35 cellular contexts compared by ENCODE assay signal in the genomic region with DNA sequence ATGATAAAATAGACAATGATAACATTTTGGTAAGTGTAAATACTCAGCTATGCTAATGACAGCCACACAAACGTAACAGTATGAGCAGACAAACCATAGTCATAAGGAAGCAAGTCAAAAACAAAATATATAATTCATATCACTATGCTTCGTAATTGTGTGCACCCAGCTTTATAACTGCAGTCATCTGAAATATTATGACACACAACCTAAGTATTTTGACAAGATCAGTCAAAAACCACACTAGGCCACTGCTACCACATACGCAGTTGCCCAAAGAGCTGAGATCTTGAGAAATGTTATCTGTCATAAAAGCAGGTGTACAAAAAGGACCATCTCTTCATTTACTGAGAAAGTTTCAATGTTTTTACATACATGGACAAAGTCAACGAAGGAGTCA.
"Had no signal": no experiment of that assay in that cellular context is flagged by ENCODE, and none has a peak within 500 bp of the region (broad histone marks: within the 10 kb centered on the region; RNA-seq: fewer than 3 reads in every experiment).

No MANE protein-coding gene starts in this region.

- H3K27ac ChIP-seq: ascending aorta, Peyer's patch, RWPE1, SJSA1, VCaP had no signal

- ATAC-seq: activated T-cell treated with anti-CD3 and anti-CD28 coated beads, Interleukin-2, amount 50 U/mL, for 4 hours; PC-3; Right ventricle myocardium inferior; T-cell; T-helper 17 cell had no signal

- DNase-seq: activated B cell treated with CpG ODN at 0.5 μM for 24 hours; activated CD4-positive, alpha-beta memory T cell treated with anti-CD3 and anti-CD28 coated beads for 36 hours; activated CD4-positive, alpha-beta T cell treated with anti-CD3 and anti-CD28 coated beads for 4 hours; activated CD4-positive, alpha-beta T cell treated with anti-CD3 and anti-CD28 coated beads, Interleukin-2, amount 50 U/mL, for 1 hour; activated CD4-positive, CD25-positive, alpha-beta regulatory T cell treated with anti-CD3 and anti-CD28 coated beads, Interleukin-2, amount 50 U/mL, for 72 hours; activated CD8-positive, alpha-beta memory T cell treated with anti-CD3 and anti-CD28 coated beads, Interleukin-2, amount 50 U/mL, for 4 hours; activated effector memory CD4-positive, alpha-beta T cell treated with Interleukin-2 at 50 U/mL for 16 hours; activated naive CD4-positive, alpha-beta T cell treated with anti-CD3 and anti-CD28 coated beads, Interleukin-2, amount 50 U/mL, for 16 hours; activated naive CD8-positive, alpha-beta T cell treated with anti-CD3 and anti-CD28 coated beads for 36 hours; activated T-cell treated with anti-CD3 and anti-CD28 coated beads for 4 hours; activated T-cell treated with anti-CD3 and anti-CD28 coated beads, Interleukin-2, amount 50 U/mL, for 4 hours; amygdala; cerebellar nuclear complex; Karpas-422; KBM-7; MM.1S; NCI-H1092; NCI-H1436 treated with DMSO at 0.1 percent for 48 hours; NCI-H1694 treated with DMSO at 0.1 percent for 48 hours; NCI-H2029; NCI-H345; NCI-H526; NCI-H748 treated with DMSO at 0.1 percent for 48 hours; NK-92 treated with Interleukin-12 subunit alpha and Interleukin-12 subunit beta, amount 100 ng/mL, for 24 hours; PC-3; Peyer's patch; SK-N-SH; T-cell; T-helper 17 cell had no signal

- FAIRE-seq: colon had no signal
